10 cellular contexts compared by ENCODE assay signal in genomic region chr16:87874639-87875472, GRCh38. TPM values are rescaled to one million over a fixed set of nuclear protein-coding genes. Genes with fewer than 3 reads are reported as not detected.
DNase-seq lines count a peak whose midpoint lies in the region; ATAC-seq and TF ChIP-seq lines count a peak whose summit lies in the region.
"Had no signal": no experiment of that assay in that cellular context is flagged by ENCODE, and none has a peak within 500 bp of the region (broad histone marks: within the 10 kb centered on the region; RNA-seq: fewer than 3 reads in every experiment).

No MANE protein-coding gene starts in this region.

- DNase-seq in activated gamma-delta T cell treated with Interleukin-2 at 50 U/mL for 16 hours (peak; percentile 38), activated gamma-delta T cell (lab: John Stamatoyannopoulos, UW) (no peak), activated T-cell treated with anti-CD3 and anti-CD28 coated beads for 24 hours (ENCODE audit: low read depth) (peak; percentile 78), upper lobe of left lung (no peak), MCF 10A (ENCODE audit: unreplicated experiment) (no peak)
- DNase-seq in naive thymus-derived CD4-positive, alpha-beta T cell: peak in 1 of 9 donors; percentile 83
- DNase-seq: Karpas-422, NCI-H82 had no signal

- CTCF ChIA-PET in naive thymus-derived CD4-positive, alpha-beta T cell (lab: Charles Lee): interaction anchor here (0.6 to 3.8 kb wide), 6 partner anchors 21 to 95 kb away, joined by 3 to 34 read pairs (median 4); no protein-coding TSS in a partner anchor
- CTCF ChIA-PET in MCF 10A (lab: Yijun Ruan, JAX): interaction anchor here (0.7 to 2.6 kb wide), 5 partner anchors 11 to 98 kb away, joined by 3 to 23 read pairs (median 4); no protein-coding TSS in a partner anchor

- ATAC-seq in naive thymus-derived CD4-positive, alpha-beta T cell: peak; percentile 22
- ATAC-seq in HG03039 (IDR thresholded peaks at IDR 0.05; ENCODE audit: unreplicated experiment): no peak
- ATAC-seq in upper lobe of left lung (ENCODE audit: low FRiP score in 2 of 2): no peak

- H3K4me1 Mint-ChIP-seq in naive thymus-derived CD4-positive, alpha-beta T cell: peaks cover 10 to 62% (median 24%) of the 10 kb centered on the region in 7 donors
- H3K4me1 Mint-ChIP-seq in stimulated activated naive CD8-positive, alpha-beta T cell treated with anti-CD3 and anti-CD28 coated beads, Interleukin-15, Interleukin-2, amounts not matched to agents 100 ng/mL and 50 ng/mL, for 24 hours (ENCODE audit: low read depth): peaks cover 80% of the 10 kb centered on the region
- peaks cover 8% of the 10 kb centered on the region for H3K4me1 Mint-ChIP-seq in MCF 10A (ENCODE audit: insufficient read depth, unreplicated experiment)

- BruUV-seq in MCF 10A (replicated peaks; lab: Mats Ljungman, UMichigan): no TSS peak

- no peak for TF ChIP-seq EP300 in upper lobe of left lung (IDR thresholded peaks at IDR 0.05)

- H3K27ac Mint-ChIP-seq in naive thymus-derived CD4-positive, alpha-beta T cell: peak overlapping the region in 3 of 9 donors; percentile 11 to 93 (median 61)
- peak overlapping the region; percentile 98 for H3K27ac Mint-ChIP-seq in stimulated activated naive CD8-positive, alpha-beta T cell treated with anti-CD3 and anti-CD28 coated beads, Interleukin-15, Interleukin-2, amounts not matched to agents 100 ng/mL and 50 ng/mL, for 24 hours
- H3K27ac Mint-ChIP-seq in MCF 10A (ENCODE audit: low read depth, unreplicated experiment): no peak overlapping the region

- peaks cover 0 to 4% (median 0%) of the 10 kb centered on the region in 5 donors for H3K36me3 Mint-ChIP-seq in naive thymus-derived CD4-positive, alpha-beta T cell
- no peaks in the 10 kb centered on the region for H3K36me3 Mint-ChIP-seq in stimulated activated naive CD8-positive, alpha-beta T cell treated with anti-CD3 and anti-CD28 coated beads, Interleukin-15, Interleukin-2, amounts not matched to agents 100 ng/mL and 50 ng/mL, for 24 hours (ENCODE audit: low read depth)
- H3K36me3 Mint-ChIP-seq in MCF 10A (ENCODE audit: insufficient read depth, unreplicated experiment): no peaks in the 10 kb centered on the region

- peaks cover 0 to 7% (median 0%) of the 10 kb centered on the region in 11 donors for H3K9me3 Mint-ChIP-seq in naive thymus-derived CD4-positive, alpha-beta T cell
- H3K9me3 Mint-ChIP-seq in stimulated activated naive CD8-positive, alpha-beta T cell treated with anti-CD3 and anti-CD28 coated beads, Interleukin-15, Interleukin-2, amounts not matched to agents 100 ng/mL and 50 ng/mL, for 24 hours: peaks cover 8% of the 10 kb centered on the region
- H3K9me3 Mint-ChIP-seq in MCF 10A (ENCODE audit: unreplicated experiment): no peaks in the 10 kb centered on the region

- no peaks in the 10 kb centered on the region for H3K36me3 ChIP-seq in naive thymus-derived CD4-positive, alpha-beta T cell (ENCODE audit: control insufficient read depth in 2 of 3, insufficient read depth in 3 of 3, low read length in 3 of 3)
- H3K36me3 ChIP-seq in upper lobe of left lung: no peaks in the 10 kb centered on the region

- POLR2A ChIA-PET in naive thymus-derived CD4-positive, alpha-beta T cell (lab: Charles Lee): interaction anchor here (0.6 kb wide), 1 partner anchor 60 kb away, joined by 3 read pairs; no protein-coding TSS in a partner anchor
- POLR2A ChIA-PET in MCF 10A (lab: Yijun Ruan, JAX): no interaction called here

- intact Hi-C loops in naive thymus-derived CD4-positive, alpha-beta T cell (cut with micrococcal nuclease): loop anchor here in 1 of 2 donors (1.0 kb wide), 2 partner anchors 20 to 34 kb away; no protein-coding TSS in a partner anchor
- intact Hi-C loops in MCF 10A (cut with micrococcal nuclease): loop anchor here (5.0 kb wide), 1 partner anchor 32 kb away; no protein-coding TSS in a partner anchor

- peaks cover 0 to 4% (median 0%) of the 10 kb centered on the region in 5 donors for H3K27me3 Mint-ChIP-seq in naive thymus-derived CD4-positive, alpha-beta T cell
- no peaks in the 10 kb centered on the region for H3K27me3 Mint-ChIP-seq in stimulated activated naive CD8-positive, alpha-beta T cell treated with anti-CD3 and anti-CD28 coated beads, Interleukin-15, Interleukin-2, amounts not matched to agents 100 ng/mL and 50 ng/mL, for 24 hours
- H3K27me3 Mint-ChIP-seq in MCF 10A (ENCODE audit: insufficient read depth, unreplicated experiment): peaks cover 11% of the 10 kb centered on the region

- no peaks in the 10 kb centered on the region for H3K9me3 ChIP-seq in naive thymus-derived CD4-positive, alpha-beta T cell (ENCODE audit: control insufficient read depth in 2 of 3, low read length in 3 of 3)
- H3K9me3 ChIP-seq in upper lobe of left lung: no peaks in the 10 kb centered on the region

- WGBS in upper lobe of left lung, 2 donors: 39% methylated on average over 25 of the region's 25 CpGs

- H3K27me3 ChIP-seq in naive thymus-derived CD4-positive, alpha-beta T cell (ENCODE audit: control insufficient read depth in 2 of 2, insufficient read depth in 2 of 2, low read length in 2 of 2): no peaks in the 10 kb centered on the region
- H3K27me3 ChIP-seq in upper lobe of left lung: no peaks in the 10 kb centered on the region

- H3K4me1 ChIP-seq in naive thymus-derived CD4-positive, alpha-beta T cell (ENCODE audit: control insufficient read depth in 2 of 2, insufficient read depth in 2 of 2, low read length in 2 of 2): peaks cover 0 to 4% of the 10 kb centered on the region in 2 donors
- peaks cover 5 to 24% (median 16%) of the 10 kb centered on the region in 4 donors for H3K4me1 ChIP-seq in upper lobe of left lung

- peak overlapping the region in 2 of 10 donors; percentile 10 to 82 for H3K4me3 Mint-ChIP-seq in naive thymus-derived CD4-positive, alpha-beta T cell
- peak overlapping the region; percentile 67 for H3K4me3 Mint-ChIP-seq in stimulated activated naive CD8-positive, alpha-beta T cell treated with anti-CD3 and anti-CD28 coated beads, Interleukin-15, Interleukin-2, amounts not matched to agents 100 ng/mL and 50 ng/mL, for 24 hours
- H3K4me3 Mint-ChIP-seq in MCF 10A (ENCODE audit: unreplicated experiment): no peak overlapping the region

- TF ChIP-seq CTCF in upper lobe of left lung (IDR thresholded peaks at IDR 0.05) (no peak), MCF 10A (IDR thresholded peaks at IDR 0.05; ENCODE audit: unreplicated experiment) (no peak)

- H3K4me3 ChIP-seq in naive thymus-derived CD4-positive, alpha-beta T cell (ENCODE audit: low read length): no peak overlapping the region
- H3K4me3 ChIP-seq in upper lobe of left lung: no peak overlapping the region

- no peak for TF ChIP-seq POLR2A in upper lobe of left lung (IDR thresholded peaks at IDR 0.05)

- no peak overlapping the region for H3K27ac ChIP-seq in naive thymus-derived CD4-positive, alpha-beta T cell (ENCODE audit: low read depth, low read length)
- H3K27ac ChIP-seq in upper lobe of left lung: no peak overlapping the region

RNA-seq across cellular contexts. Expression of gene SLC7A5, which starts 5.5 kb away (rescaled TPM):
- total RNA-seq in naive thymus-derived CD4-positive, alpha-beta T cell: 100 to 1,000 TPM in 1 of 5 experiments, 10 to 100 TPM in 2, 1 to 10 TPM in 2; 6.0 to 113 (median 29.3) TPM
- 1 to 10 TPM; 3.3 to 3.4 TPM for polyA plus RNA-seq in naive thymus-derived CD4-positive, alpha-beta T cell
- total RNA-seq in upper lobe of left lung: 10 to 100 TPM in 2 of 6 donors, 1 to 10 TPM in 4; 4.7 to 20.4 (median 8.5) TPM
- 794 and 1,007 TPM in 2 replicates for total RNA-seq in MCF 10A (2022)

Comparison
In these comparisons a context has a peak if more than half of its experiments do, and no peak if none do; other contexts are left out.
1. DNase-seq: peak in activated gamma-delta T cell treated with Interleukin-2 at 50 U/mL for 16 hours (single experiment) and activated T-cell treated with anti-CD3 and anti-CD28 coated beads for 24 hours (single experiment); none in activated gamma-delta T cell (single experiment), upper lobe of left lung (0 of 2) and MCF 10A (single experiment).